ENCODE assay signal across 1 cellular context in the genomic region with DNA sequence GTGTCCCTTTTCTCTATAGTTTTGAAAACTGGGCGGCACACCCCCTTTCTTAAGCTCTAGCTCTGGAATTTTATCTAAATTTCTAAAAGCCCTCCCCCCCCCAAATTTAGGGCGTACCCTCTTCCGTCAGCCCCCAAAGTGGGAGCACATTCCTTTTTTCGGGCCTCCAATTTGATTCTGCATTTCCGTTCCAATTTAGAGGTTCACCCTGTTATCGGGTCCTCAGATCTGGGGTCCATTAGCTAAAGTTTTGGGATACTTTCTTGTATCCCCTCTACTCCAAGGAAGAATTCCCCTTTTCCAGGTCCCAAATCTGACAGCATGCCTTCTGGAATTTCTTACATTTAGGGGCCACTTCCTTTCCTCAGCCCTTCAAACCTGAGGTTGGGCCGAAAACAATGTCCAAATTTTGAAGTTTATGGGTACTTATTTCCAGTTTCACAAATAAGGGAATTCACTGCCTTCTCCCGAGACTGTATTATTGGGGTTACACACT.
TF ChIP-seq lines count a peak whose summit lies in the region.

No MANE protein-coding gene starts in this region.

TF ChIP-seq in endothelial cell of umbilical vein, 7 proteins besides CTCF, POLR2A, EP300 and RAD21:
- no peak for TF ChIP-seq GATA2 (IDR thresholded peaks at IDR 0.05; ENCODE audit: insufficient read depth, insufficient read length, low read depth, low read length)
- TF ChIP-seq EZH2 (IDR thresholded peaks at IDR 0.05; ENCODE audit: borderline replicate concordance, low read depth, low read length, severe bottlenecking) = no peak
- no peak for TF ChIP-seq MAX (IDR thresholded peaks at IDR 0.05; ENCODE audit: insufficient read depth, insufficient read length)
- TF ChIP-seq MYC (IDR thresholded peaks at IDR 0.05; ENCODE audit: low read depth, low read length) = no peak
- TF ChIP-seq FOS (IDR thresholded peaks at IDR 0.05; ENCODE audit: borderline replicate concordance, insufficient read depth, low read length) = no peak
- no peak for TF ChIP-seq JUN (IDR thresholded peaks at IDR 0.05; ENCODE audit: borderline replicate concordance, insufficient read depth, insufficient read length, low read depth)
- no peak for TF ChIP-seq POLR2AphosphoS5 (IDR thresholded peaks at IDR 0.05; ENCODE audit: insufficient read depth, low read depth, low read length)
TF ChIP-seq in endothelial cell of umbilical vein: peak in this region for 0.
